ENCODE assay signal across 28 cellular contexts in genomic region chr6:168558686-168559085, GRCh38.
"Had no signal": no experiment of that assay in that cellular context is flagged by ENCODE, and none has a peak within 500 bp of the region (broad histone marks: within the 10 kb centered on the region; RNA-seq: fewer than 3 reads in every experiment).

No MANE protein-coding gene starts in this region.

- H3K9ac ChIP-seq: SK-N-SH had no signal

- H3K27me3 ChIP-seq: cardiac muscle cell, MG63, SJCRH30 had no signal

- H3K4me3 ChIP-seq: cardiac muscle cell, MG63, SJCRH30 had no signal

- DNase-seq: activated CD4-positive, alpha-beta memory T cell treated with anti-CD3 and anti-CD28 coated beads, Interleukin-2, amount 10 ng/mL, durations not matched to agents 7 days and 5 days; activated CD4-positive, alpha-beta T cell treated with anti-CD3 and anti-CD28 coated beads for 36 hours; activated CD4-positive, alpha-beta T cell treated with anti-CD3 and anti-CD28 coated beads, Interleukin-2, amount 50 U/mL, for 1 hour; activated gamma-delta T cell; activated naive CD4-positive, alpha-beta T cell treated with anti-CD3 and anti-CD28 coated beads for 36 hours; activated T-cell treated with anti-CD3 and anti-CD28 coated beads for 4 hours; activated T-cell treated with anti-CD3 and anti-CD28 coated beads, Interleukin-2, amount 50 U/mL, for 48 hours; amygdala; MG63; NCI-H1105 treated with DMSO at 0.1 percent for 48 hours; NCI-H1436 treated with DMSO at 0.1 percent for 48 hours; NCI-H187; NCI-H2081 treated with DMSO at 0.1 percent for 48 hours; NCI-H446 treated with DMSO at 0.1 percent for 48 hours; NCI-H524 treated with DMSO at 0.1 percent for 48 hours; NCI-H774; OCI-M1; Right ventricle myocardium superior; SJCRH30; SK-N-SH; T-helper 1 cell; WERI-Rb-1 had no signal

- H3K4me2 ChIP-seq: SK-N-SH had no signal

- H3K27ac Mint-ChIP-seq: activated CD4-positive, alpha-beta memory T cell treated with anti-CD3 and anti-CD28 coated beads, Interleukin-2, amount 10 ng/mL, durations not matched to agents 7 days and 5 days; activated CD4-positive, alpha-beta T cell treated with anti-CD3 and anti-CD28 coated beads for 36 hours; activated naive CD4-positive, alpha-beta T cell treated with anti-CD3 and anti-CD28 coated beads for 36 hours; activated naive CD8-positive, alpha-beta T cell; activated T-helper 17 cell treated with anti-CD3 and anti-CD28 coated beads, Interleukin-2, amount 50 U/mL, for 72 hours had no signal

- H3K4me1 ChIP-seq: SJCRH30 had no signal

- H3K9me2 ChIP-seq: SK-N-SH had no signal

- H3K9me3 Mint-ChIP-seq: activated naive CD4-positive, alpha-beta T cell treated with anti-CD3 and anti-CD28 coated beads for 36 hours; activated T-helper 17 cell treated with anti-CD3 and anti-CD28 coated beads, Interleukin-2, amount 50 U/mL, for 72 hours; brain had no signal

- H3K27me3 Mint-ChIP-seq: activated CD4-positive, alpha-beta memory T cell treated with anti-CD3 and anti-CD28 coated beads, Interleukin-2, amount 10 ng/mL, durations not matched to agents 7 days and 5 days had no signal

- H3K36me3 ChIP-seq: cardiac muscle cell, MG63, SJCRH30, WERI-Rb-1 had no signal

- H3K4me3 Mint-ChIP-seq: activated CD4-positive, alpha-beta memory T cell treated with anti-CD3 and anti-CD28 coated beads, Interleukin-2, amount 10 ng/mL, durations not matched to agents 7 days and 5 days; activated CD4-positive, alpha-beta T cell treated with anti-CD3 and anti-CD28 coated beads for 36 hours; activated naive CD4-positive, alpha-beta T cell treated with anti-CD3 and anti-CD28 coated beads for 36 hours; activated naive CD8-positive, alpha-beta T cell; activated T-helper 17 cell treated with anti-CD3 and anti-CD28 coated beads, Interleukin-2, amount 50 U/mL, for 72 hours; brain had no signal

- H3K36me3 Mint-ChIP-seq: activated naive CD8-positive, alpha-beta T cell; brain had no signal

- H3K4me1 Mint-ChIP-seq: activated CD4-positive, alpha-beta memory T cell treated with anti-CD3 and anti-CD28 coated beads, Interleukin-2, amount 10 ng/mL, durations not matched to agents 7 days and 5 days; activated CD4-positive, alpha-beta T cell treated with anti-CD3 and anti-CD28 coated beads for 36 hours; activated T-helper 17 cell treated with anti-CD3 and anti-CD28 coated beads, Interleukin-2, amount 50 U/mL, for 72 hours had no signal

- FAIRE-seq: astrocyte had no signal

- H3K9me3 ChIP-seq: SJCRH30, SK-N-SH had no signal

- H3K27ac ChIP-seq: cardiac muscle cell, RWPE1, SJCRH30, WERI-Rb-1 had no signal
